In the genomic region with DNA sequence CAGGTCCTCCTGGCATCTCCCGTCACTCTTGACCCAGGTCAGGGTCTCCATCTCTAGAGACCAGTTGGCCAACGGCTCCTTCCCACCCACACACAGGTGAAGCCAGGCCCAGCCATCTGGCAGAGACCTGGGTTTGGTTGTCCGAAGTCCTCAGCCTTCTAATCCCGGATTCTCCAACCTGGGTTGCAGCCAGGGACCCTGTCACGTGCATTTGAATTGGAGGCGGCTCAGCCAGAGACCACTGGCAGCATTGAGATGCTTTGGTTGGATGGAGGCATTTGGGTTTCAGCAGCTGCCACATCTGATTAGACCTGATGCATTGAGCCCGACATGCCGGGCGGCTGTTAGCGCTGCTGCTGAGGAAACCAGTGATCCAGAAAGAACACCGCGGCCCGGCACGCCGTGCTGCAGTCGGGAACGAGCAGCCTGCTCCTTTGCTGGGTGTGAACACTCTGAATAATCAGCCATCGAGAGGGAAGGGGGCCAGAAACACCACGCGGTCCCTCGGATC, we compare ENCODE assay signal across 20 cellular contexts.
DNase-seq lines count a peak whose midpoint lies in the region; ATAC-seq and TF ChIP-seq lines count a peak whose summit lies in the region.
"Had no signal": no experiment of that assay in that cellular context is flagged by ENCODE, and none has a peak within 500 bp of the region (broad histone marks: within the 10 kb centered on the region; RNA-seq: fewer than 3 reads in every experiment).

No MANE protein-coding gene starts in this region.

- H3K4me3 ChIP-seq in WERI-Rb-1 (ENCODE audit: low read depth, low read length), result no peak overlapping the region
- H3K4me3 ChIP-seq: breast epithelium, PC-9, prostate gland had no signal

- intact Hi-C loops in sciatic nerve (cut with DNase I), result no loop called here

- ATAC-seq in sciatic nerve (no peak), GM21381 (IDR thresholded peaks at IDR 0.05; ENCODE audit: unreplicated experiment) (no peak), HG02938 (IDR thresholded peaks at IDR 0.05; ENCODE audit: unreplicated experiment) (no peak)
- ATAC-seq: CD8-positive, alpha-beta T cell had no signal

- H3K27me3 ChIP-seq in WERI-Rb-1 (ENCODE audit: insufficient read depth, low read depth, severe bottlenecking), result no peaks in the 10 kb centered on the region

- H3K36me3 ChIP-seq in WERI-Rb-1, result no peaks in the 10 kb centered on the region
- H3K36me3 ChIP-seq: breast epithelium, prostate gland had no signal

- peak; percentile 26 for DNase-seq in activated CD8-positive, alpha-beta memory T cell treated with anti-CD3 and anti-CD28 coated beads, Interleukin-2, amount 50 U/mL, for 48 hours
- DNase-seq in activated CD8-positive, alpha-beta memory T cell treated with anti-CD3 and anti-CD28 coated beads for 24 hours, result no peak
- DNase-seq in WERI-Rb-1 (peak; percentile 21), islet precursor cell (peak; percentile 47), sciatic nerve (ENCODE audit: low spot score) (peak; percentile 52), A172 (ENCODE audit: low spot score) (no peak)
- DNase-seq: ACHN; activated CD4-positive, alpha-beta T cell treated with anti-CD3 and anti-CD28 coated beads for 1 hour; activated naive CD4-positive, alpha-beta T cell treated with Interleukin-2 at 50 U/mL for 16 hours; DMS79; GOT3; NCI-H1105; NCI-H69; PC-9; T-helper 9 cell had no signal

- TF ChIP-seq CTCF in WERI-Rb-1 (IDR thresholded peaks at IDR 0.05; ENCODE audit: low read depth, low read length), result no peak

- H3K9me3 ChIP-seq in WERI-Rb-1 (ENCODE audit: severe bottlenecking), result peaks cover 6% of the 10 kb centered on the region
- H3K9me3 ChIP-seq: breast epithelium, prostate gland had no signal

- H3K27ac ChIP-seq in WERI-Rb-1, result no peak overlapping the region
- H3K27ac ChIP-seq: breast epithelium, PC-9, prostate gland had no signal

Comparison
In these comparisons a context has a peak if more than half of its experiments do, and no peak if none do; other contexts are left out.
1. DNase-seq: peak in activated CD8-positive, alpha-beta memory T cell treated with anti-CD3 and anti-CD28 coated beads, Interleukin-2, amount 50 U/mL, for 48 hours (single experiment), WERI-Rb-1 (single experiment), islet precursor cell (single experiment) and sciatic nerve (single experiment); none in activated CD8-positive, alpha-beta memory T cell treated with anti-CD3 and anti-CD28 coated beads for 24 hours (single experiment) and A172 (single experiment).